In genomic region chr11:3161309-3161708, GRCh38 we compare ENCODE assay signal across 15 cellular contexts. TPM values are rescaled to one million over a fixed set of nuclear protein-coding genes. Genes with fewer than 3 reads are reported as not detected.
A peak's percentile ranks its signal among the peaks of the same experiment; 100 is the strongest.
DNase-seq lines count a peak whose midpoint lies in the region; FAIRE-seq and TF ChIP-seq lines count a peak whose summit lies in the region.
"Had no signal": no experiment of that assay in that cellular context is flagged by ENCODE, and none has a peak within 500 bp of the region (broad histone marks: within the 10 kb centered on the region; RNA-seq: fewer than 3 reads in every experiment).

No MANE protein-coding gene starts in this region.

- intact Hi-C loops in activated T-helper 1 cell treated with anti-CD3 and anti-CD28 coated beads, Interleukin-12 subunit alpha, Interleukin-12 subunit beta, Interleukin-2, Interleukin-4 antibody, amounts not matched to agents 30 ng/mL and 10 ng/mL and 1 ng/mL, durations not matched to agents 14 hours and 24 hours and 36 hours (cut with micrococcal nuclease), result no loop called here

- no peak for TF ChIP-seq POLR2A in H1 (IDR thresholded peaks at IDR 0.05; ENCODE audit: control extremely low read depth in 1 of 2, low read depth in 2 of 2, low read length in 2 of 2)
- no peak for TF ChIP-seq POLR2A in suprapubic skin (IDR thresholded peaks at IDR 0.05)

- H4K91ac ChIP-seq in H1 (replicated peaks; ENCODE audit: insufficient read length, low read length), result peak overlapping the region; percentile 68

- H3K4me3 ChIP-seq in HUES6 (ENCODE audit: low read depth, low read length) (peak overlapping the region; percentile 66; the same call in 1 of the 2 replicates), H1 (ENCODE audit: extremely low read depth in 1 of 4, insufficient read depth in 2 of 4, low read depth in 3 of 4, low read length in 4 of 4) (peak overlapping the region in 2 of 4 experiments; percentile 59 to 70; a peak in 3 of 8 replicates), mucosa of rectum (ENCODE audit: low read length in 2 of 2) (peak overlapping the region in 1 of 2 donors; percentile 48), suprapubic skin (peak overlapping the region; percentile 53)

- H3K36me3 ChIP-seq in HUES6 (ENCODE audit: control insufficient read depth, insufficient read depth, low read length) (no peaks in the 10 kb centered on the region), H1 (ENCODE audit: control insufficient read depth in 2 of 4, insufficient read depth in 4 of 4, low read length in 3 of 4) (no peaks in the 10 kb centered on the region), mucosa of rectum (ENCODE audit: control insufficient read depth in 2 of 2, insufficient read depth in 2 of 2, low read length in 2 of 2) (no peaks in the 10 kb centered on the region), suprapubic skin (peaks cover 5% of the 10 kb centered on the region)

- no peak overlapping the region; the same call in 1 of the 2 replicates for H2AK5ac ChIP-seq in H1 (ENCODE audit: low read depth, low read length)

- H3K79me1 ChIP-seq in H1 (ENCODE audit: low read depth, low read length), result peaks cover 6% of the 10 kb centered on the region

- DNase-seq in H1 (ENCODE audit: low read depth in 1 of 2, low spot score in 2 of 2), result no peak
- peak in 1 of 2 donors; percentile 62 for DNase-seq in suprapubic skin (ENCODE audit: low spot score in 2 of 2)
- no peak for DNase-seq in occipital lobe (lab: John Stamatoyannopoulos, UW)
- DNase-seq in activated T-helper 1 cell treated with anti-CD3 and anti-CD28 coated beads, Interleukin-12 subunit alpha, Interleukin-12 subunit beta, Interleukin-2, Interleukin-4 antibody, amounts not matched to agents 30 ng/mL and 10 ng/mL and 1 ng/mL, durations not matched to agents 14 hours and 24 hours and 36 hours (ENCODE audit: low spot score), result no peak
- DNase-seq in HUDEP-2 (lab: John Stamatoyannopoulos, UW; ENCODE audit: unreplicated experiment in 76 of 76), result no peak
- DNase-seq in activated CD4-positive, alpha-beta T cell treated with anti-CD3 and anti-CD28 coated beads, Interleukin-2, amount 50 U/mL, for 48 hours, result no peak
- DNase-seq: activated CD8-positive, alpha-beta memory T cell treated with anti-CD3 and anti-CD28 coated beads, Interleukin-2, amount 50 U/mL, for 4 hours; DMS79; KBM-7; NCI-H510A treated with DMSO at 0.1 percent for 48 hours had no signal

- H2AFZ ChIP-seq in H1 (ENCODE audit: low read length), result 0 out of 2 replicates have a peak overlapping the region, but pooled peaks have one; percentile 96

- 0 out of 2 replicates have a peak overlapping the region, but pooled peaks have one; percentile 12 for H2BK5ac ChIP-seq in H1 (ENCODE audit: low read depth, low read length)

- peaks cover 5% of the 10 kb centered on the region for H3K4me1 Mint-ChIP-seq in activated T-helper 1 cell treated with anti-CD3 and anti-CD28 coated beads, Interleukin-12 subunit alpha, Interleukin-12 subunit beta, Interleukin-2, Interleukin-4 antibody, amounts not matched to agents 30 ng/mL and 10 ng/mL and 1 ng/mL, durations not matched to agents 14 hours and 24 hours and 36 hours (ENCODE audit: low read depth)

- H3K4me1 ChIP-seq in HUES6 (ENCODE audit: control insufficient read depth, insufficient read depth, low read length) (peaks cover 61% of the 10 kb centered on the region), H1 (replicated peaks in 1 of 4; ENCODE audit: control insufficient read depth in 3 of 4, insufficient read depth in 4 of 4, low read length in 3 of 4) (peaks cover 8 to 36% (median 27%) of the 10 kb centered on the region in 4 experiments), mucosa of rectum (ENCODE audit: control insufficient read depth in 2 of 2, insufficient read depth in 2 of 2, low read length in 2 of 2) (peaks cover 39 to 46% of the 10 kb centered on the region in 2 donors), suprapubic skin (peaks cover 96% of the 10 kb centered on the region)

- peaks cover 2 to 3% of the 10 kb centered on the region in 2 experiments; a peak in 2 of 4 replicates for H3K79me2 ChIP-seq in H1 (ENCODE audit: control insufficient read depth in 1 of 2, insufficient read depth in 2 of 2, low read length in 2 of 2)

- 80% methylated on average over 14 of the region's 14 CpGs; no CpG with 5 or more reads in 1 of the 2 experiments for WGBS in H1 (ENCODE audit: extremely low coverage in 1 of 2, insufficient coverage in 1 of 2, insufficient read length in 1 of 2, insufficient replicate concordance in 2 of 2, low coverage in 1 of 2, low lambda C conversion rate in 2 of 2, missing lambda C conversion rate in 1 of 2), 2 experiments
- WGBS in suprapubic skin, result 74% methylated on average over 14 of the region's 14 CpGs

- peak overlapping the region; percentile 55 for H3K4ac ChIP-seq in H1 (replicated peaks; ENCODE audit: insufficient read length, low read depth, low read length)

- peak overlapping the region; percentile 6; the same call in 1 of the 2 replicates for H2BK15ac ChIP-seq in H1 (ENCODE audit: low read length)

- H3K4me3 Mint-ChIP-seq in activated T-helper 1 cell treated with anti-CD3 and anti-CD28 coated beads, Interleukin-12 subunit alpha, Interleukin-12 subunit beta, Interleukin-2, Interleukin-4 antibody, amounts not matched to agents 30 ng/mL and 10 ng/mL and 1 ng/mL, durations not matched to agents 14 hours and 24 hours and 36 hours, result no peak overlapping the region
- H3K4me3 Mint-ChIP-seq: T-helper 1 cell treated with Interleukin-12 subunit alpha and Interleukin-12 subunit beta and Interleukin-4 antibody, amounts not matched to agents 30 μg/mL and 1 μg/mL, for 36 hours had no signal

- no peak overlapping the region for H3K23ac ChIP-seq in H1 (ENCODE audit: insufficient read length)

- H4K20me1 ChIP-seq in H1 (replicated peaks in 1 of 2; ENCODE audit: control insufficient read depth in 1 of 2, insufficient read depth in 2 of 2, low read length in 2 of 2), result peaks cover 0 to 4% of the 10 kb centered on the region in 2 experiments

- no peak for TF ChIP-seq CTCF in H1 (IDR thresholded peaks at IDR 0.05; ENCODE audit: control extremely low read depth in 1 of 3, insufficient read depth in 1 of 3, low read depth in 1 of 3, low read length in 3 of 3)
- no peak for TF ChIP-seq CTCF in suprapubic skin (IDR thresholded peaks at IDR 0.05)

- H3K4me2 ChIP-seq in H1 (ENCODE audit: insufficient read depth in 1 of 2, low read depth in 2 of 2, low read length in 2 of 2), result peak overlapping the region; percentile 94 to 100

- no peak overlapping the region for H3K27ac Mint-ChIP-seq in activated T-helper 1 cell treated with anti-CD3 and anti-CD28 coated beads, Interleukin-12 subunit alpha, Interleukin-12 subunit beta, Interleukin-2, Interleukin-4 antibody, amounts not matched to agents 30 ng/mL and 10 ng/mL and 1 ng/mL, durations not matched to agents 14 hours and 24 hours and 36 hours
- H3K27ac Mint-ChIP-seq: T-helper 1 cell treated with Interleukin-12 subunit alpha and Interleukin-12 subunit beta and Interleukin-4 antibody, amounts not matched to agents 30 μg/mL and 1 μg/mL, for 36 hours had no signal

- no peaks in the 10 kb centered on the region for H3K9me3 Mint-ChIP-seq in activated T-helper 1 cell treated with anti-CD3 and anti-CD28 coated beads, Interleukin-12 subunit alpha, Interleukin-12 subunit beta, Interleukin-2, Interleukin-4 antibody, amounts not matched to agents 30 ng/mL and 10 ng/mL and 1 ng/mL, durations not matched to agents 14 hours and 24 hours and 36 hours
- H3K9me3 Mint-ChIP-seq: dendritic cell treated with granulocyte-macrophage colony-stimulating factor and Interleukin-4, amounts not matched to agents 40 ng/mL and 50 ng/mL, for 4 days; T-helper 1 cell treated with Interleukin-12 subunit alpha and Interleukin-12 subunit beta and Interleukin-4 antibody, amounts not matched to agents 30 μg/mL and 1 μg/mL, for 36 hours had no signal

- H3K27me3 ChIP-seq in HUES6 (ENCODE audit: control insufficient read depth, insufficient read depth, low read length) (peaks cover 31% of the 10 kb centered on the region), H1 (replicated peaks in 1 of 4; ENCODE audit: control insufficient read depth in 3 of 4, extremely low read depth in 1 of 4, insufficient read depth in 3 of 4, low read length in 3 of 4) (peaks cover 0 to 36% (median 19%) of the 10 kb centered on the region in 4 experiments; a peak in 6 of 7 replicates), mucosa of rectum (ENCODE audit: control insufficient read depth in 2 of 2, insufficient read depth in 2 of 2, low read length in 2 of 2) (no peaks in the 10 kb centered on the region), suprapubic skin (no peaks in the 10 kb centered on the region)

- H3K14ac ChIP-seq in H1 (ENCODE audit: insufficient read length), result no peak overlapping the region

- peak overlapping the region; percentile 5 for H4K5ac ChIP-seq in H1 (ENCODE audit: insufficient read length, low read depth, low read length)

- peak overlapping the region; percentile 94; the same call in 1 of the 2 replicates for H2BK12ac ChIP-seq in H1 (ENCODE audit: low read depth, low read length)

- POLR2A ChIA-PET in H1 (lab: Charles Lee; ENCODE audit: partially characterized antibody), result interaction anchor here (1.3 to 1.5 kb wide), 2 partner anchors 27 to 220 kb away, joined by 6 read pairs; no protein-coding TSS in a partner anchor

- H4K8ac ChIP-seq in H1 (ENCODE audit: extremely low read depth, insufficient read depth, low read length), result no peak overlapping the region; the same call in 1 of the 2 replicates

- H3K18ac ChIP-seq in H1 (ENCODE audit: extremely low read depth, low read length), result no peak overlapping the region; the same call in 1 of the 2 replicates

- TF ChIP-seq EP300 in H1 (IDR thresholded peaks at IDR 0.05; ENCODE audit: borderline replicate concordance in 1 of 2, low read depth in 2 of 2, low read length in 2 of 2), result no peak
- TF ChIP-seq EP300 in suprapubic skin (IDR thresholded peaks at IDR 0.05), result no peak

- no peak overlapping the region for H3K27ac ChIP-seq in HUES6 (ENCODE audit: low read depth, low read length)
- H3K27ac ChIP-seq in H1 (ENCODE audit: low read depth, low read length), result no peak overlapping the region
- H3K27ac ChIP-seq in mucosa of rectum (ENCODE audit: low read depth in 2 of 2, low read length in 2 of 2), result peak overlapping the region; percentile 2 to 76
- H3K27ac ChIP-seq in suprapubic skin, result no peak overlapping the region

- 0 out of 2 replicates have a peak overlapping the region, but pooled peaks have one; percentile 82 for H2BK20ac ChIP-seq in H1 (ENCODE audit: low read length)

- H2BK120ac ChIP-seq in H1 (replicated peaks; ENCODE audit: low read depth, low read length), result peak overlapping the region; percentile 19

- H3K36me3 Mint-ChIP-seq in activated T-helper 1 cell treated with anti-CD3 and anti-CD28 coated beads, Interleukin-12 subunit alpha, Interleukin-12 subunit beta, Interleukin-2, Interleukin-4 antibody, amounts not matched to agents 30 ng/mL and 10 ng/mL and 1 ng/mL, durations not matched to agents 14 hours and 24 hours and 36 hours (ENCODE audit: low read depth), result peaks cover 3% of the 10 kb centered on the region

- no peaks in the 10 kb centered on the region for H3K9me3 ChIP-seq in HUES6 (ENCODE audit: control insufficient read depth, insufficient read depth, low read depth, low read length)
- no peaks in the 10 kb centered on the region for H3K9me3 ChIP-seq in H1 (ENCODE audit: insufficient read depth in 2 of 2, low read depth in 1 of 2, low read length in 1 of 2)
- no peaks in the 10 kb centered on the region for H3K9me3 ChIP-seq in mucosa of rectum (ENCODE audit: control insufficient read depth in 2 of 2, low read length in 2 of 2)
- H3K9me3 ChIP-seq in suprapubic skin, result no peaks in the 10 kb centered on the region

- H3K9ac ChIP-seq in HUES6 (ENCODE audit: low read length) (no peak overlapping the region), H1 (replicated peaks in 1 of 4; ENCODE audit: extremely low read depth in 1 of 4, low read depth in 3 of 4, low read length in 3 of 4) (no peak overlapping the region), mucosa of rectum (ENCODE audit: low read depth in 1 of 2, low read length in 2 of 2) (no peak overlapping the region)

- no peak for TF ChIP-seq RAD21 in H1 (IDR thresholded peaks at IDR 0.05 in 1 of 2, conservative IDR thresholded peaks at IDR 0.05 in 1 of 2; ENCODE audit: low read depth in 2 of 2, low read length in 2 of 2)

- CTCF ChIA-PET in H1 (lab: Charles Lee; ENCODE audit: partially characterized antibody), result interaction anchor here (1.0 to 2.3 kb wide), 9 partner anchors 10 to 124 kb away, joined by 3 to 9 read pairs (median 4); no protein-coding TSS in a partner anchor

- peaks cover 31% of the 10 kb centered on the region for H3K27me3 Mint-ChIP-seq in activated T-helper 1 cell treated with anti-CD3 and anti-CD28 coated beads, Interleukin-12 subunit alpha, Interleukin-12 subunit beta, Interleukin-2, Interleukin-4 antibody, amounts not matched to agents 30 ng/mL and 10 ng/mL and 1 ng/mL, durations not matched to agents 14 hours and 24 hours and 36 hours (ENCODE audit: insufficient read depth)

- H3K23me2 ChIP-seq in H1 (ENCODE audit: low read depth, low read length), result peaks cover 20% of the 10 kb centered on the region

- FAIRE-seq in H1 (lab: Jason Lieb, UNC), result no peak
- FAIRE-seq: islet of Langerhans had no signal

- H3K56ac ChIP-seq in H1 (replicated peaks; ENCODE audit: insufficient read length, low read depth, low read length), result no peak overlapping the region

RNA-seq across cellular contexts. Expression of gene OSBPL5, which starts 3.8 kb away (rescaled TPM):
- 7.9 and 9.9 TPM in 2 replicates for total RNA-seq in H1 (2021; fragmentation: NEBNext Ultra II Directional; extraction: Animal tissue kit (Norgen Biotek cat#: 25700))
- polyA plus RNA-seq in H1 (2011; rRNA removed), result 3.4 and 6.0 TPM in 2 replicates
- 5.8 TPM for polyA plus RNA-seq in H1 (2011; cell fraction: cytosol; rRNA removed)
- 19.5 TPM for polyA plus RNA-seq in H1 (2011; cell fraction: nucleus; rRNA removed)
- polyA plus RNA-seq in H1 (2012, experiment 1 of 2), result 3.8 to 7.3 TPM (median 6.6 TPM) in 4 replicates
- polyA plus RNA-seq in H1 (2012, experiment 2 of 2), result 4.9 TPM
- polyA plus RNA-seq in H1 (2013, experiment 1 of 2), result 3.3 TPM
- 2.9 TPM for polyA plus RNA-seq in H1 (2013, experiment 2 of 2)
- polyA minus RNA-seq in H1 (2011; rRNA and poly(A)+ RNA removed), result 4.3 and 5.5 TPM in 2 replicates
- polyA minus RNA-seq in H1 (2011; cell fraction: cytosol; rRNA and poly(A)+ RNA removed), result 9.7 TPM
- 13.0 TPM for polyA minus RNA-seq in H1 (2011; cell fraction: nucleus; rRNA and poly(A)+ RNA removed)
- total RNA-seq in suprapubic skin (10 to 100 TPM; 43.4 to 75.2 (median 56.8) TPM), occipital lobe (31.2 TPM)
- 1.6 and 1.9 TPM in 2 replicates for total RNA-seq in activated T-helper 1 cell treated with anti-CD3 and anti-CD28 coated beads, Interleukin-12 subunit alpha, Interleukin-12 subunit beta, Interleukin-2, Interleukin-4 antibody, amounts not matched to agents 30 ng/mL and 10 ng/mL and 1 ng/mL, durations not matched to agents 14 hours and 24 hours and 36 hours

RNA-seq across cellular contexts. Expression of gene MRGPRG, which starts 57.3 kb away (rescaled TPM):
- total RNA-seq in H1 (2021; fragmentation: NEBNext Ultra II Directional; extraction: Animal tissue kit (Norgen Biotek cat#: 25700)), result not detected in 2 replicates
- not detected in 2 replicates for polyA plus RNA-seq in H1 (2011; rRNA removed)
- not detected for polyA plus RNA-seq in H1 (2011; cell fraction: cytosol; rRNA removed)
- not detected for polyA plus RNA-seq in H1 (2011; cell fraction: nucleus; rRNA removed)
- not detected in 4 replicates for polyA plus RNA-seq in H1 (2012, experiment 1 of 2)
- polyA plus RNA-seq in H1 (2012, experiment 2 of 2), result not detected
- not detected for polyA plus RNA-seq in H1 (2013, experiment 1 of 2)
- polyA plus RNA-seq in H1 (2013, experiment 2 of 2), result not detected
- not detected in 2 replicates for polyA minus RNA-seq in H1 (2011; rRNA and poly(A)+ RNA removed)
- polyA minus RNA-seq in H1 (2011; cell fraction: cytosol; rRNA and poly(A)+ RNA removed), result not detected
- not detected for polyA minus RNA-seq in H1 (2011; cell fraction: nucleus; rRNA and poly(A)+ RNA removed)
- total RNA-seq in suprapubic skin (not detected), occipital lobe (not detected)
- total RNA-seq in activated T-helper 1 cell treated with anti-CD3 and anti-CD28 coated beads, Interleukin-12 subunit alpha, Interleukin-12 subunit beta, Interleukin-2, Interleukin-4 antibody, amounts not matched to agents 30 ng/mL and 10 ng/mL and 1 ng/mL, durations not matched to agents 14 hours and 24 hours and 36 hours, result not detected in 2 replicates

Comparison
In these comparisons a context has a peak if more than half of its experiments do, and no peak if none do; other contexts are left out.
1. H3K27ac ChIP-seq: peak in mucosa of rectum (2 of 2); none in HUES6 (single experiment), H1 (single experiment) and suprapubic skin (single experiment).